8 cellular contexts compared by ENCODE assay signal in the genomic region with DNA sequence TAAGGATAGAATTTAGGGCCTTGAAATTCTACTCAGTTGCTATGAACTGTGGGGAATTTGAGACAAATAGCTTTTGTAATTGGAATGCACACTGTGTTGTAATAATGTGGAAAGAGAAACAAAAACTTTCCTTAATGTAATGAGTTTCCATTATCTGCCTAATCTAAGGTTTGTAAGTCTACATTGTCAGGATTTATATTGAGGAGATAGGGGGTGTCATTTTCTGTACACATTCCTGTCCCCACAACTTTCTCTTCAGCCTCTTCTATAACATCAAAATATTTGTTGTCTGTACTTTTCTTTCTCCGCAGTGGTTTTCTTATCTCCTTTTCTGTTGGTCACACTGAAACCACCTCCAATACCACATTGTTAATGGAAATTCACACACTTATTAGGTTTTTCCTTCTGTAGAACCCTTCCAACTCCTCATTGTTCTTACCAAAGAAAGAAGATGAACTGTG. TPM values are rescaled to one million over a fixed set of nuclear protein-coding genes. Genes with fewer than 3 reads are reported as not detected.
A peak's percentile ranks its signal among the peaks of the same experiment; 100 is the strongest.
DNase-seq lines count a peak whose midpoint lies in the region; ATAC-seq and TF ChIP-seq lines count a peak whose summit lies in the region.

No MANE protein-coding gene starts in this region.

- ATAC-seq in gastrocnemius medialis: peak in 1 of 2 donors; percentile 61

- H2AFZ ChIP-seq in SU-DHL-6 (ENCODE audit: low read depth, low read length, severe bottlenecking): no peak overlapping the region
- no peak overlapping the region for H2AFZ ChIP-seq in fibroblast of lung (ENCODE audit: low read length)

- H3K4me2 ChIP-seq in SU-DHL-6 (ENCODE audit: low read depth, low read length, poor library complexity, severe bottlenecking) (peak overlapping the region; percentile 61), fibroblast of lung (ENCODE audit: extremely low read depth, insufficient read depth, low read length) (no peak overlapping the region)

- H3K9me3 ChIP-seq in SU-DHL-6 (ENCODE audit: insufficient read depth, low read length): no peaks in the 10 kb centered on the region
- no peaks in the 10 kb centered on the region for H3K9me3 ChIP-seq in fibroblast of lung (ENCODE audit: control insufficient read depth, insufficient read depth, low read depth, low read length)
- H3K9me3 ChIP-seq in gastrocnemius medialis: no peaks in the 10 kb centered on the region

- in situ Hi-C loops in gastrocnemius medialis (cut with MboI; ENCODE audit: low sequenced_read_pairs in 4 of 4) (no loop called here), GM13976 (cut with MboI; ENCODE audit: low sequenced_read_pairs, unreplicated experiment) (no loop called here)

- H3K9me2 ChIP-seq in SU-DHL-6 (replicated peaks; ENCODE audit: insufficient read depth, low read length): no peaks in the 10 kb centered on the region

- H3F3A ChIP-seq in SU-DHL-6 (ENCODE audit: insufficient read depth): peaks cover 67% of the 10 kb centered on the region

- H4K20me1 ChIP-seq in SU-DHL-6 (ENCODE audit: low read depth, low read length) (no peaks in the 10 kb centered on the region), fibroblast of lung (ENCODE audit: control insufficient read depth, extremely low read depth, insufficient read depth, low read length) (no peaks in the 10 kb centered on the region)

- H3K27me3 ChIP-seq in SU-DHL-6 (ENCODE audit: low read length) (no peaks in the 10 kb centered on the region), fibroblast of lung (ENCODE audit: control insufficient read depth, insufficient read depth, low read length) (no peaks in the 10 kb centered on the region), gastrocnemius medialis (no peaks in the 10 kb centered on the region)

- DNase-seq in Daoy (ENCODE audit: low read depth) (peak; percentile 8), fibroblast of lung (ENCODE audit: low read depth in 2 of 2) (peak; percentile 65 to 77), gastrocnemius medialis (no peak), GM10248 (ENCODE audit: extremely low spot score) (no peak), hepatic stellate cell (ENCODE audit: low spot score) (no peak), NCI-H69 (lab: John Stamatoyannopoulos, UW) (no peak), GM13976 (ENCODE audit: low spot score) (no peak)

- H3K4me1 ChIP-seq in fibroblast of lung (ENCODE audit: control insufficient read depth, extremely low read depth, insufficient read depth, low read length) (peaks cover 26% of the 10 kb centered on the region), gastrocnemius medialis (peaks cover 18 to 23% of the 10 kb centered on the region in 2 donors)

- H3K4me3 ChIP-seq in SU-DHL-6 (ENCODE audit: insufficient read depth, low read length, poor library complexity, severe bottlenecking) (peak overlapping the region; percentile 27), fibroblast of lung (replicated peaks in 1 of 4; ENCODE audit: control extremely low read depth in 1 of 4, insufficient read depth in 1 of 4, low read depth in 3 of 4, low read length in 4 of 4) (peak overlapping the region in 2 of 4 experiments; percentile 0 to 2), gastrocnemius medialis (peak overlapping the region in 3 of 4 donors; percentile 4 to 14 (median 8))

- H3K36me3 ChIP-seq in SU-DHL-6 (ENCODE audit: low read length) (peaks cover 27% of the 10 kb centered on the region; the same call in 1 of the 2 replicates), fibroblast of lung (ENCODE audit: control insufficient read depth, insufficient read depth, low read length) (peaks cover 2% of the 10 kb centered on the region), gastrocnemius medialis (no peaks in the 10 kb centered on the region)

- intact Hi-C loops in gastrocnemius medialis (cut with DNase I; ENCODE audit: low total_unique reads): loop anchor here (5.0 kb wide), 1 partner anchor 39 kb away; no protein-coding TSS in a partner anchor

- POLR2A ChIA-PET in GM10248 (lab: Yijun Ruan, JAX): interaction anchor here (0.9 kb wide), 1 partner anchor 20 kb away, joined by 6 read pairs; no protein-coding TSS in a partner anchor

- H3K79me2 ChIP-seq in SU-DHL-6 (ENCODE audit: insufficient read depth, low read length): peaks cover 73% of the 10 kb centered on the region
- peaks cover 28% of the 10 kb centered on the region for H3K79me2 ChIP-seq in fibroblast of lung (ENCODE audit: control insufficient read depth, insufficient read depth, low read length)

- CTCF ChIA-PET in GM10248 (lab: Yijun Ruan, JAX): interaction anchor here (0.8 to 1.7 kb wide), 3 partner anchors 9 to 37 kb away, joined by 3 read pairs; no protein-coding TSS in a partner anchor

- no peak for TF ChIP-seq POLR2A in gastrocnemius medialis (IDR thresholded peaks at IDR 0.05)

- peak overlapping the region; percentile 39 for H3K9ac ChIP-seq in SU-DHL-6 (ENCODE audit: low read length)
- H3K9ac ChIP-seq in fibroblast of lung (ENCODE audit: insufficient read depth, low read length): no peak overlapping the region

- peak overlapping the region; percentile 91 for H3K27ac ChIP-seq in SU-DHL-6 (ENCODE audit: low read depth, low read length)
- peak overlapping the region; percentile 69 for H3K27ac ChIP-seq in fibroblast of lung (ENCODE audit: insufficient read depth, low read length)
- H3K27ac ChIP-seq in gastrocnemius medialis: peak overlapping the region; percentile 55 to 75 (median 64)

- no peak for TF ChIP-seq CTCF in SU-DHL-6 (IDR thresholded peaks at IDR 0.05; ENCODE audit: insufficient read depth, low read length, poor library complexity, severe bottlenecking)
- no peak for TF ChIP-seq CTCF in fibroblast of lung (conservative IDR thresholded peaks at IDR 0.05 in 1 of 2, IDR thresholded peaks at IDR 0.05 in 1 of 2; ENCODE audit: low read depth in 1 of 2, low read length in 2 of 2)
- TF ChIP-seq CTCF in gastrocnemius medialis (IDR thresholded peaks at IDR 0.05 in 4 of 5, conservative IDR thresholded peaks at IDR 0.05 in 1 of 5): no peak
- TF ChIP-seq CTCF in GM10248 (IDR thresholded peaks at IDR 0.05; ENCODE audit: control extremely low read depth, extremely low read depth, low read depth, missing control alignments): no peak
- no peak for TF ChIP-seq CTCF in GM13976 (IDR thresholded peaks at IDR 0.05; ENCODE audit: borderline replicate concordance, control extremely low read depth, extremely low read depth, insufficient read depth, missing control alignments)

RNA-seq across cellular contexts. Expression of a gene that starts 41.5 kb away (rescaled TPM):
- total RNA-seq in Daoy (2014; rRNA removed; shearing (Covaris generic)): 4.7 and 5.0 TPM in 2 replicates
- 120 and 145 TPM in 2 replicates for total RNA-seq in fibroblast of lung
- 111 and 118 TPM in 2 replicates for polyA plus RNA-seq in fibroblast of lung
- 96.1 and 127 TPM in 2 replicates for polyA plus RNA-seq in fibroblast of lung (2012)
- 183 and 197 TPM in 2 replicates for polyA minus RNA-seq in fibroblast of lung (ENCODE audit: low replicate concordance)
- 100 to 1,000 TPM; 156 to 512 (median 263) TPM for total RNA-seq in gastrocnemius medialis

Comparison
In these comparisons a context has a peak if more than half of its experiments do, and no peak if none do; other contexts are left out.
1. DNase-seq: peak in Daoy (single experiment) and fibroblast of lung (2 of 2); none in gastrocnemius medialis (0 of 2), GM10248 (single experiment), hepatic stellate cell (single experiment), NCI-H69 (single experiment) and GM13976 (single experiment).
2. RNA of a gene that starts 41.5 kb away (total RNA-seq): 156 to 512 TPM in gastrocnemius medialis and 120 to 145 TPM in fibroblast of lung; 4.7 to 5.0 TPM in Daoy; every median in the first group is over 10 times any median in the second.
3. Peak in every context shown above with its lines, with median percentiles within 50 percentile points of each other: H3K27ac ChIP-seq.